ENCODE assay signal across 10 cellular contexts in the genomic region with DNA sequence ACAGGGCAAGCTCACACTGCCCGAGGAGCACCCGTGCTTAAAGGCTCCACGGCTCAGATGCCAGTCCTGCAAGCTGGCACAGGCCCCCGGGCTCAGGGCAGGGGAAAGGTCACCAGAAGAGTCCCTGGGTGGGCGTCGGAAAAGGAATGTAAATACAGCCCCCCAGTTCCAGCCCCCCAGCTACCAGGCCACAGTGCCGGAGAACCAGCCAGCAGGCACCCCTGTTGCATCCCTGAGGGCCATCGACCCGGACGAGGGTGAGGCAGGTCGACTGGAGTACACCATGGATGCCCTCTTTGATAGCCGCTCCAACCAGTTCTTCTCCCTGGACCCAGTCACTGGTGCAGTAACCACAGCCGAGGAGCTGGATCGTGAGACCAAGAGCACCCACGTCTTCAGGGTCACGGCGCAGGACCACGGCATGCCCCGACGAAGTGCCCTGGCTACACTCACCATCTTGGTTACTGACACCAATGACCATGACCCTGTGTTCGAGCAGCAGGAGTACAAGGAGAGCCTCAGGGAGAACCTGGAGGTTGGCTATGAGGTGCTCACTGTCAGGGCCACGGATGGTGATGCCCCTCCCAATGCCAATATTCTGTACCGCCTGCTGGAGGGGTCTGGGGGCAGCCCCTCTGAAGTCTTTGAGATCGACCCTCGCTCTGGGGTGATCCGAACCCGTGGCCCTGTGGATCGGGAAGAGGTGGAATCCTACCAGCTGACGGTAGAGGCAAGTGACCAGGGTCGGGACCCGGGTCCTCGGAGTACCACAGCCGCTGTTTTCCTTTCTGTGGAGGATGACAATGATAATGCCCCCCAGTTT. TPM values are rescaled to one million over a fixed set of nuclear protein-coding genes. Genes with fewer than 3 reads are reported as not detected.
DNase-seq lines count a peak whose midpoint lies in the region; ATAC-seq and TF ChIP-seq lines count a peak whose summit lies in the region.
"Had no signal": no experiment of that assay in that cellular context is flagged by ENCODE, and none has a peak within 500 bp of the region (broad histone marks: within the 10 kb centered on the region; RNA-seq: fewer than 3 reads in every experiment).

No MANE protein-coding gene starts in this region.

- no peaks in the 10 kb centered on the region for H3K27me3 ChIP-seq in HAP-1 (ENCODE audit: low read depth)
- H3K27me3 ChIP-seq in iPS-15b (ENCODE audit: control insufficient read depth, insufficient read depth, low read length): peaks cover 20% of the 10 kb centered on the region
- H3K27me3 ChIP-seq in smooth muscle cell (ENCODE audit: low read depth): peaks cover 5% of the 10 kb centered on the region
- H3K27me3 ChIP-seq in GM23248 (replicated peaks; ENCODE audit: insufficient read depth): no peaks in the 10 kb centered on the region
- H3K27me3 ChIP-seq: foreskin keratinocyte had no signal

- TF ChIP-seq CTCF in activated B cell treated with CpG ODN at 0.5 μM for 24 hours (IDR thresholded peaks at IDR 0.05) (no peak), smooth muscle cell (IDR thresholded peaks at IDR 0.05; ENCODE audit: borderline replicate concordance, insufficient read depth, poor library complexity, severe bottlenecking) (no peak)

- H3K4me2 ChIP-seq in smooth muscle cell: peak overlapping the region; percentile 91
- no peak overlapping the region for H3K4me2 ChIP-seq in GM23248 (ENCODE audit: unreplicated experiment)

- H3K79me2 ChIP-seq in smooth muscle cell (ENCODE audit: low read depth): no peaks in the 10 kb centered on the region
- H3K79me2 ChIP-seq in GM23248 (ENCODE audit: insufficient read depth): no peaks in the 10 kb centered on the region

- H3K36me3 ChIP-seq in HAP-1 (replicated peaks): no peaks in the 10 kb centered on the region; the same call in 1 of the 2 replicates
- H3K36me3 ChIP-seq in iPS-15b (ENCODE audit: control insufficient read depth, insufficient read depth, low read length): peaks cover 9% of the 10 kb centered on the region
- H3K36me3 ChIP-seq in smooth muscle cell (ENCODE audit: low read depth): no peaks in the 10 kb centered on the region
- no peaks in the 10 kb centered on the region for H3K36me3 ChIP-seq in GM23248 (ENCODE audit: low read depth)

- no peaks in the 10 kb centered on the region for H3K36me3 Mint-ChIP-seq in activated B cell treated with CpG ODN at 0.5 μM for 24 hours (ENCODE audit: low read depth)

- peak overlapping the region; percentile 71 for H3K4me3 Mint-ChIP-seq in activated B cell treated with CpG ODN at 0.5 μM for 24 hours

- CTCF ChIA-PET in activated B cell treated with CpG ODN at 0.5 μM for 24 hours (lab: Charles Lee): interaction anchor here (2.2 kb wide), 1 partner anchor 11 kb away, joined by 5 read pairs; no protein-coding TSS in a partner anchor

- 91% methylated on average over 29 of the region's 33 CpGs for WGBS in smooth muscle cell (ENCODE audit: low lambda C conversion rate)
- WGBS in GM23248 (ENCODE audit: low coverage in 1 of 2, low lambda C conversion rate in 2 of 2, missing lambda C conversion rate in 2 of 2), 2 experiments: 77 to 81% methylated on average over 33 of the region's 33 CpGs

- peaks cover 12% of the 10 kb centered on the region for H3K4me1 Mint-ChIP-seq in activated B cell treated with CpG ODN at 0.5 μM for 24 hours

- in situ Hi-C loops in HAP-1 (cut with MboI; ENCODE audit: low sequenced_read_pairs): no loop called here
- in situ Hi-C loops in GM23248 (cut with MboI): no loop called here

- H4K20me1 ChIP-seq in smooth muscle cell (ENCODE audit: low read depth) (no peaks in the 10 kb centered on the region), GM23248 (ENCODE audit: insufficient read depth) (no peaks in the 10 kb centered on the region)

- H3K9ac ChIP-seq in iPS-15b (ENCODE audit: low read depth, low read length) (no peak overlapping the region), smooth muscle cell (ENCODE audit: low read depth) (no peak overlapping the region), GM23248 (no peak overlapping the region)

- ATAC-seq in activated B cell treated with CpG ODN at 0.5 μM for 24 hours (ENCODE audit: low read depth) (no peak), GM18909 (IDR thresholded peaks at IDR 0.05; ENCODE audit: poor library complexity, unreplicated experiment) (no peak)

- no peaks in the 10 kb centered on the region for H3K9me3 Mint-ChIP-seq in activated B cell treated with CpG ODN at 0.5 μM for 24 hours

- no peak overlapping the region for H3K27ac Mint-ChIP-seq in activated B cell treated with CpG ODN at 0.5 μM for 24 hours

- DNase-seq in HAP-1 (ENCODE audit: low spot score in 2 of 2): no peak
- DNase-seq in activated B cell treated with CpG ODN at 0.5 μM for 24 hours: no peak
- no peak for DNase-seq in smooth muscle cell (lab: John Stamatoyannopoulos, UW; ENCODE audit: unreplicated experiment)
- no peak for DNase-seq in GM23248
- DNase-seq in COR-L47 (lab: John Stamatoyannopoulos, UW): no peak
- DNase-seq: foreskin keratinocyte; NK-92 treated with Interleukin-12 subunit alpha and Interleukin-12 subunit beta, amount 100 ng/mL, for 24 hours had no signal

- no peaks in the 10 kb centered on the region for H3K9me2 ChIP-seq in GM23248 (ENCODE audit: insufficient read depth)

- H2AFZ ChIP-seq in smooth muscle cell (ENCODE audit: low read depth): no peak overlapping the region
- no peak overlapping the region for H2AFZ ChIP-seq in GM23248

- POLR2A ChIA-PET in activated B cell treated with CpG ODN at 0.5 μM for 24 hours (lab: Charles Lee): interaction anchor here (0.6 kb wide), 1 partner anchor 233 kb away, joined by 5 read pairs; no protein-coding TSS in a partner anchor

- H3K4me1 ChIP-seq in HAP-1 (peaks cover 28% of the 10 kb centered on the region), iPS-15b (ENCODE audit: control insufficient read depth, insufficient read depth, low read length) (peaks cover 13% of the 10 kb centered on the region), smooth muscle cell (ENCODE audit: low read depth) (peaks cover 24% of the 10 kb centered on the region), GM23248 (ENCODE audit: insufficient read depth) (no peaks in the 10 kb centered on the region; the same call in 1 of the 2 replicates)

- H3K27ac ChIP-seq in smooth muscle cell (ENCODE audit: low read depth) (no peak overlapping the region), GM23248 (no peak overlapping the region)
- H3K27ac ChIP-seq: foreskin keratinocyte, HL-60 had no signal

- H3K9me3 ChIP-seq in HAP-1 (no peaks in the 10 kb centered on the region; the same call in 1 of the 2 replicates), iPS-15b (ENCODE audit: control insufficient read depth, insufficient read depth, low read length) (no peaks in the 10 kb centered on the region), smooth muscle cell (replicated peaks; ENCODE audit: low read depth) (no peaks in the 10 kb centered on the region), GM23248 (ENCODE audit: low read depth) (no peaks in the 10 kb centered on the region)

- H3K27me3 Mint-ChIP-seq in activated B cell treated with CpG ODN at 0.5 μM for 24 hours: peaks cover 14% of the 10 kb centered on the region

- H3F3A ChIP-seq in smooth muscle cell (ENCODE audit: low read depth): no peaks in the 10 kb centered on the region
- no peaks in the 10 kb centered on the region for H3F3A ChIP-seq in GM23248 (ENCODE audit: insufficient read depth)

- H3K4me3 ChIP-seq in HAP-1 (peak overlapping the region; percentile 25), iPS-15b (ENCODE audit: low read depth, low read length) (peak overlapping the region; percentile 45), smooth muscle cell (no peak overlapping the region), GM23248 (no peak overlapping the region)

- intact Hi-C loops in activated B cell treated with CpG ODN at 0.5 μM for 24 hours (cut with micrococcal nuclease): no loop called here

RNA-seq across cellular contexts. Expression of a gene that starts 1.3 kb away (rescaled TPM):
- 0.81 and 1.1 TPM in 2 replicates for total RNA-seq in activated B cell treated with CpG ODN at 0.5 μM for 24 hours
- 2.9 and 3.6 TPM in 2 replicates for total RNA-seq in smooth muscle cell
- polyA plus RNA-seq in smooth muscle cell: 1.8 and 5.1 TPM in 2 replicates
- 0.13 and 0.32 TPM in 2 replicates for total RNA-seq in GM23248 (2014; rRNA removed; shearing (Covaris generic))
- 0.11 and 0.25 TPM in 2 replicates for polyA plus RNA-seq in GM23248 (2016; fragmentation: Nextera tagmentation; extraction: Ambion mirVana)

RNA-seq across cellular contexts. Expression of a gene that starts 32.3 kb away (rescaled TPM):
- total RNA-seq in activated B cell treated with CpG ODN at 0.5 μM for 24 hours: 0.69 TPM in 1 of 2 replicates, not detected in the other
- 5.5 and 5.7 TPM in 2 replicates for total RNA-seq in smooth muscle cell
- polyA plus RNA-seq in smooth muscle cell: 9.0 and 10.8 TPM in 2 replicates
- 15.6 and 20.5 TPM in 2 replicates for total RNA-seq in GM23248 (2014; rRNA removed; shearing (Covaris generic))
- polyA plus RNA-seq in GM23248 (2016; fragmentation: Nextera tagmentation; extraction: Ambion mirVana): 11.6 and 15.3 TPM in 2 replicates

RNA-seq across cellular contexts. Expression of a gene that starts 36.9 kb away (rescaled TPM):
- total RNA-seq in activated B cell treated with CpG ODN at 0.5 μM for 24 hours (182 and 188 TPM in 2 replicates), smooth muscle cell (157 and 164 TPM in 2 replicates)
- polyA plus RNA-seq in smooth muscle cell (165 and 176 TPM in 2 replicates), GM23248 (2016; fragmentation: Nextera tagmentation; extraction: Ambion mirVana) (353 and 355 TPM in 2 replicates)
- 365 and 410 TPM in 2 replicates for total RNA-seq in GM23248 (2014; rRNA removed; shearing (Covaris generic))

RNA-seq across cellular contexts. Expression of a gene that starts 56.1 kb away (rescaled TPM):
- total RNA-seq in activated B cell treated with CpG ODN at 0.5 μM for 24 hours (not detected in 2 replicates), smooth muscle cell (not detected in 2 replicates)
- polyA plus RNA-seq in smooth muscle cell (not detected in 2 replicates), GM23248 (2016; fragmentation: Nextera tagmentation; extraction: Ambion mirVana) (not detected in 2 replicates)
- total RNA-seq in GM23248 (2014; rRNA removed; shearing (Covaris generic)): not detected in 2 replicates

Comparison
In these comparisons a context has a peak if more than half of its experiments do, and no peak if none do; other contexts are left out.
1. H3K4me3 ChIP-seq: peak in HAP-1 (single experiment) and iPS-15b (single experiment); none in smooth muscle cell (single experiment) and GM23248 (single experiment).